Comparison of ENCODE assay signal across 23 cellular contexts in the genomic region with DNA sequence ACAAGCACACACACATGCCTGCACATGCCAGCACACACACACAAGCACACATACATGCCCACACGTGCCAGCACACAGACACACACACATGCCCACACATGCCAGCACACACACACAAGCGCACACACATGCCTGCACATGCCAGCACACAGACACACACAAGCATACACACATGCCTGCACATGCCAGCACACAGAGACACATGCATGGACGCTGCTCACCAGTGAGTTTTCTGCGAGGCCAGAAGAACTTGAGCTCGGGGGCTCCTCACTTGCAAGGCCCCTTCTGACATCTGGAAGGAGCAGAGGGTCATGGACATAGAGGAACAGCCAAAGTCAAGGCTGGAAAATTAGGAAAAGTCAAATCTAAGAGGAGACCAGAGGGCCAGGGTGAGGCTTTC.
"Had no signal": no experiment of that assay in that cellular context is flagged by ENCODE, and none has a peak within 500 bp of the region (broad histone marks: within the 10 kb centered on the region; RNA-seq: fewer than 3 reads in every experiment).

No MANE protein-coding gene starts in this region.

- H3K4me2 ChIP-seq: KMS-11 had no signal

- H3K9ac ChIP-seq: KMS-11 had no signal

- H3K4me3 ChIP-seq: ascending aorta, body of pancreas, MG63, Peyer's patch, SJSA1 had no signal

- H3K36me3 ChIP-seq: ascending aorta, MG63, Peyer's patch, SJSA1 had no signal

- H3K4me1 ChIP-seq: ascending aorta, Peyer's patch, SJSA1 had no signal

- H3K27ac ChIP-seq: ascending aorta, body of pancreas, KMS-11, Peyer's patch, RWPE1, SJSA1 had no signal

- H3K27me3 ChIP-seq: ascending aorta, body of pancreas, Peyer's patch had no signal

- DNase-seq: activated CD4-positive, alpha-beta T cell treated with anti-CD3 and anti-CD28 coated beads, Interleukin-2, amount 10 ng/mL, durations not matched to agents 24 days and 14 days; activated CD4-positive, alpha-beta T cell treated with anti-CD3 and anti-CD28 coated beads, Interleukin-2, amount 50 U/mL, for 48 hours; activated CD4-positive, CD25-positive, alpha-beta regulatory T cell treated with anti-CD3 and anti-CD28 coated beads, Interleukin-2, amount 50 U/mL, for 72 hours; activated naive CD8-positive, alpha-beta T cell treated with anti-CD3 and anti-CD28 coated beads, Interleukin-2, amount 50 U/mL, for 24 hours; amniotic stem cell; MG63; NCI-H1105; NCI-H1436; NCI-H1694 treated with DMSO at 0.1 percent for 48 hours; NCI-H2029 treated with DMSO at 0.1 percent for 48 hours; NCI-H524; Peyer's patch; SHP77; T-helper 17 cell; T-helper 9 cell had no signal

- ATAC-seq: activated naive CD4-positive, alpha-beta T cell treated with anti-CD3 and anti-CD28 coated beads, Interleukin-2, amount 50 U/mL, for 72 hours; activated naive CD8-positive, alpha-beta T cell treated with anti-CD3 and anti-CD28 coated beads, Interleukin-2, amount 50 U/mL, for 24 hours; body of pancreas; SK-N-SH treated with all-trans-retinoic acid at 6 μM for 48 hours; T-helper 17 cell; WTC11 had no signal

- H3K9me3 ChIP-seq: ascending aorta, body of pancreas, MG63, Peyer's patch, SJSA1 had no signal
